Comparison of ENCODE assay signal across 36 cellular contexts in the genomic region with DNA sequence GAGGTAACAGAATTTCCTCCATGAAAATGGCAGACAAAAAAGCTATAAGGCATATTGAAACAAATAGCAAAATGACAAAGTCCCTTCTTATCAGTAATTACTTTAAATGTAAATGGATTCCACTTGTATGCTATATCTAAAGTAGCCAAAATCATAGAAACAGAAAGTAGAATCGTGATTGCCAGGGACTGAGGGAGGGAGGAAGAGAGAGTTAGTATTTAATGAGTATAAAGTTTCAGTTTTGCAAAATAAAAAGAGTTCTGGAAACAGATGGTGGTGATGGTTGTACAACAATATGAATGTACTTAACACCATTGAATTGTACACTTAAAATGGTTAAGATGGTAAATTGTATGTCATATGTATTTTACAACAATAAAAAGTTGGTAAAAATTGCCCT.
"Had no signal": no experiment of that assay in that cellular context is flagged by ENCODE, and none has a peak within 500 bp of the region (broad histone marks: within the 10 kb centered on the region; RNA-seq: fewer than 3 reads in every experiment).

No MANE protein-coding gene starts in this region.

- DNase-seq: Karpas-422, Kasumi-1, MG63, MV-4-11, NCI-H1048, NCI-H1092, NCI-H1092 treated with DMSO at 0.1 percent for 48 hours, NCI-H1105, NCI-H1105 treated with DMSO at 0.1 percent for 48 hours, NCI-H1417, NCI-H1417 treated with DMSO at 0.1 percent for 48 hours, NCI-H1436, NCI-H1436 treated with DMSO at 0.1 percent for 48 hours, NCI-H146, NCI-H1694, NCI-H1694 treated with DMSO at 0.1 percent for 48 hours, NCI-H187, NCI-H187 treated with DMSO at 0.1 percent for 48 hours, NCI-H1930, NCI-H2029, NCI-H2029 treated with DMSO at 0.1 percent for 48 hours, NCI-H2081, NCI-H2081 treated with DMSO at 0.1 percent for 48 hours, NCI-H2107, NCI-H2171, NCI-H2171 treated with DMSO at 0.1 percent for 48 hours, NCI-H2227 treated with DMSO at 0.1 percent for 48 hours, NCI-H226, NCI-H345, NCI-H446, NCI-H446 treated with DMSO at 0.1 percent for 48 hours, NCI-H510A, NCI-H510A treated with DMSO at 0.1 percent for 48 hours, NCI-H524, NCI-H524 treated with DMSO at 0.1 percent for 48 hours had no signal

- H3K27ac ChIP-seq: KMS-11 had no signal

- H3K4me3 ChIP-seq: MG63 had no signal

- H3K4me2 ChIP-seq: KMS-11 had no signal

- H3K9me3 ChIP-seq: MG63 had no signal

- H3K9ac ChIP-seq: KMS-11 had no signal

- H3K27me3 ChIP-seq: MG63 had no signal

- H3K36me3 ChIP-seq: MG63 had no signal
